Comparison of ENCODE assay signal across 1 cellular context in the genomic region with DNA sequence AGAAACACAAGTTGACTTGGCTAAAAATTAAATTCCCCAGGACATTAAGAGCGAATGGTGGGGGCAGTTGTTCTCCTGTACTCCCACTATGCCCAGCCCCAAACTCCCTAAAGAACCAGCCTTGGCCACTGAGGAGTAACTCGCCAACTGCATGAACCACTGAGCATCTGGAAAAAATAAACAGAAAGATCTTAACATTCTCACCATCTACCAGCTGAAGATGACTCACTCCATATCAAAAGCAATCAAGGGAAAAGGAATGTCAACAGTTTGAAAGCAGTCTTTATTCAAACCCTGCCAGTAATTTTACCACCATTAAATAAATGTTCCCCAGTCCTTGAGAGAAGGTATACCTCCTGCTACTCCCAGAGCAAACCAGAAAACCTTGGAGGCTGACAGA.
TF ChIP-seq lines count a peak whose summit lies in the region.

No MANE protein-coding gene starts in this region.

TF ChIP-seq in GM23338, 12 proteins besides CTCF, POLR2A, EP300 and RAD21 (continued from another document):
- TF ChIP-seq, protein P1, sequence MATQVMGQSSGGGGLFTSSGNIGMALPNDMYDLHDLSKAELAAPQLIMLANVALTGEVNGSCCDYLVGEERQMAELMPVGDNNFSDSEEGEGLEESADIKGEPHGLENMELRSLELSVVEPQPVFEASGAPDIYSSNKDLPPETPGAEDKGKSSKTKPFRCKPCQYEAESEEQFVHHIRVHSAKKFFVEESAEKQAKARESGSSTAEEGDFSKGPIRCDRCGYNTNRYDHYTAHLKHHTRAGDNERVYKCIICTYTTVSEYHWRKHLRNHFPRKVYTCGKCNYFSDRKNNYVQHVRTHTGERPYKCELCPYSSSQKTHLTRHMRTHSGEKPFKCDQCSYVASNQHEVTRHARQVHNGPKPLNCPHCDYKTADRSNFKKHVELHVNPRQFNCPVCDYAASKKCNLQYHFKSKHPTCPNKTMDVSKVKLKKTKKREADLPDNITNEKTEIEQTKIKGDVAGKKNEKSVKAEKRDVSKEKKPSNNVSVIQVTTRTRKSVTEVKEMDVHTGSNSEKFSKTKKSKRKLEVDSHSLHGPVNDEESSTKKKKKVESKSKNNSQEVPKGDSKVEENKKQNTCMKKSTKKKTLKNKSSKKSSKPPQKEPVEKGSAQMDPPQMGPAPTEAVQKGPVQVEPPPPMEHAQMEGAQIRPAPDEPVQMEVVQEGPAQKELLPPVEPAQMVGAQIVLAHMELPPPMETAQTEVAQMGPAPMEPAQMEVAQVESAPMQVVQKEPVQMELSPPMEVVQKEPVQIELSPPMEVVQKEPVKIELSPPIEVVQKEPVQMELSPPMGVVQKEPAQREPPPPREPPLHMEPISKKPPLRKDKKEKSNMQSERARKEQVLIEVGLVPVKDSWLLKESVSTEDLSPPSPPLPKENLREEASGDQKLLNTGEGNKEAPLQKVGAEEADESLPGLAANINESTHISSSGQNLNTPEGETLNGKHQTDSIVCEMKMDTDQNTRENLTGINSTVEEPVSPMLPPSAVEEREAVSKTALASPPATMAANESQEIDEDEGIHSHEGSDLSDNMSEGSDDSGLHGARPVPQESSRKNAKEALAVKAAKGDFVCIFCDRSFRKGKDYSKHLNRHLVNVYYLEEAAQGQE (IDR thresholded peaks at IDR 0.05; ENCODE audit: unreplicated experiment), result no peak
